ENCODE assay signal across 19 cellular contexts in genomic region chr9:91966503-91966902, GRCh38. TPM values are rescaled to one million over a fixed set of nuclear protein-coding genes. Genes with fewer than 3 reads are reported as not detected.
"Had no signal": no experiment of that assay in that cellular context is flagged by ENCODE, and none has a peak within 500 bp of the region (broad histone marks: within the 10 kb centered on the region; RNA-seq: fewer than 3 reads in every experiment).

No MANE protein-coding gene starts in this region.

- H3K4me1 ChIP-seq: body of pancreas, colonic mucosa, gastroesophageal sphincter, heart left ventricle, upper lobe of right lung had no signal

- H3K27ac ChIP-seq: body of pancreas, colonic mucosa, gastroesophageal sphincter, heart left ventricle, upper lobe of right lung had no signal

- H3K9me3 ChIP-seq: body of pancreas, colonic mucosa, upper lobe of right lung had no signal

- H3K36me3 ChIP-seq: colonic mucosa, gastroesophageal sphincter, heart left ventricle, upper lobe of right lung had no signal

- H3K27me3 ChIP-seq: body of pancreas, colonic mucosa, gastroesophageal sphincter had no signal

- H3K4me3 ChIP-seq: body of pancreas, colonic mucosa, gastroesophageal sphincter, heart left ventricle, upper lobe of right lung had no signal

- DNase-seq: activated B cell treated with CpG ODN at 0.5 μM for 24 hours; activated CD4-positive, alpha-beta memory T cell treated with anti-CD3 and anti-CD28 coated beads for 36 hours; activated CD4-positive, alpha-beta T cell treated with anti-CD3 and anti-CD28 coated beads for 4 hours; activated CD8-positive, alpha-beta memory T cell treated with anti-CD3 and anti-CD28 coated beads, Interleukin-2, amount 10 ng/mL, durations not matched to agents 7 days and 5 days; activated naive CD8-positive, alpha-beta T cell treated with anti-CD3 and anti-CD28 coated beads for 36 hours; amygdala; body of pancreas; central memory CD4-positive, alpha-beta T cell; colonic mucosa; endodermal cell; erythroblast; heart left ventricle; immature natural killer cell; left cardiac atrium; posterior cingulate gyrus; stimulated activated CD8-positive, alpha-beta memory T cell treated with anti-CD3 and anti-CD28 coated beads, Interleukin-4, amount 100 ng/mL, for 48 hours; stimulated activated naive CD4-positive, alpha-beta T cell; upper lobe of right lung had no signal

RNA-seq across cellular contexts. Expression of gene ROR2, which starts 16.5 kb away (rescaled TPM):
- total RNA-seq: activated B cell treated with CpG ODN at 0.5 μM for 24 hours; activated naive CD8-positive, alpha-beta T cell treated with anti-CD3 and anti-CD28 coated beads for 36 hours had no signal
- polyA plus RNA-seq: immature natural killer cell had no signal
